In genomic region chr17:45345554-45346254, GRCh38 we compare ENCODE assay signal across 9 cellular contexts. TPM values are rescaled to one million over a fixed set of nuclear protein-coding genes. Genes with fewer than 3 reads are reported as not detected.
A peak's percentile ranks its signal among the peaks of the same experiment; 100 is the strongest.
DNase-seq lines count a peak whose midpoint lies in the region; ATAC-seq and TF ChIP-seq lines count a peak whose summit lies in the region.
"Had no signal": no experiment of that assay in that cellular context is flagged by ENCODE, and none has a peak within 500 bp of the region (broad histone marks: within the 10 kb centered on the region; RNA-seq: fewer than 3 reads in every experiment).

No MANE protein-coding gene starts in this region.

- peak; percentile 79 for ATAC-seq in Right ventricle myocardium inferior
- no peak for ATAC-seq in HG03196 (IDR thresholded peaks at IDR 0.05; ENCODE audit: unreplicated experiment)

- TF ChIP-seq CTCF in brain microvascular endothelial cell (IDR thresholded peaks at IDR 0.05; ENCODE audit: low read depth, low read length, missing control alignments) (no peak), vagina (IDR thresholded peaks at IDR 0.05) (no peak)

- no peak overlapping the region for H3K27ac ChIP-seq in brain microvascular endothelial cell
- H3K27ac ChIP-seq in mesodermal cell (ENCODE audit: low read depth, low read length, severe bottlenecking) = peak overlapping the region; percentile 29
- H3K27ac ChIP-seq in vagina = peak overlapping the region; percentile 60

- intact Hi-C loops in Right ventricle myocardium inferior (cut with DNase I) = no loop called here
- intact Hi-C loops in cardiac septum (cut with DNase I) = no loop called here
- intact Hi-C loops in vagina (cut with DNase I) = no loop called here

- H3K4me1 ChIP-seq in mesodermal cell (ENCODE audit: control insufficient read depth, insufficient read depth, low read length, poor library complexity, severe bottlenecking) = peaks cover 14% of the 10 kb centered on the region
- peaks cover 43% of the 10 kb centered on the region for H3K4me1 ChIP-seq in vagina

- WGBS in mesodermal cell (ENCODE audit: insufficient coverage in 2 of 2), 2 experiments = 71 to 76% methylated on average over 3 of the region's 3 CpGs

- no peaks in the 10 kb centered on the region for H3K9me3 ChIP-seq in mesodermal cell (ENCODE audit: control insufficient read depth, low read length)
- H3K9me3 ChIP-seq in vagina = no peaks in the 10 kb centered on the region

- DNase-seq in Right ventricle myocardium inferior (ENCODE audit: missing footprints) (no peak), cardiac septum (ENCODE audit: low spot score) (no peak), brain microvascular endothelial cell (peak; percentile 25), vagina (ENCODE audit: extremely low spot score in 2 of 2) (no peak), 8988T (no peak), LoVo (ENCODE audit: low spot score) (no peak)
- DNase-seq: NCI-H1105 treated with DMSO at 0.1 percent for 48 hours had no signal

- no peak for TF ChIP-seq POLR2A in vagina (IDR thresholded peaks at IDR 0.05)

- in situ Hi-C loops in brain microvascular endothelial cell (cut with HindIII; ENCODE audit: low pct_ligation_motif_present, low sequenced_read_pairs) = no loop called here

- H3K4me3 ChIP-seq in brain microvascular endothelial cell (ENCODE audit: low read depth, low read length) = no peak overlapping the region
- H3K4me3 ChIP-seq in mesodermal cell (ENCODE audit: extremely low read depth, insufficient read depth, low read length, poor library complexity, severe bottlenecking) = no peak overlapping the region
- peak overlapping the region in 1 of 2 donors; percentile 2 for H3K4me3 ChIP-seq in vagina

- no peaks in the 10 kb centered on the region for H3K36me3 ChIP-seq in brain microvascular endothelial cell (replicated peaks)
- H3K36me3 ChIP-seq in mesodermal cell (ENCODE audit: control insufficient read depth, insufficient read depth, low read length) = no peaks in the 10 kb centered on the region
- no peaks in the 10 kb centered on the region for H3K36me3 ChIP-seq in vagina

- no peaks in the 10 kb centered on the region for H3K27me3 ChIP-seq in brain microvascular endothelial cell (replicated peaks)
- no peaks in the 10 kb centered on the region for H3K27me3 ChIP-seq in vagina

RNA-seq across cellular contexts. Expression of gene MAP3K14, which starts 28.9 kb away (rescaled TPM):
- total RNA-seq in Right ventricle myocardium inferior = 14.4 TPM
- total RNA-seq in cardiac septum = 14.6 TPM
- 3.7 TPM for polyA plus RNA-seq in mesodermal cell (2013, experiment 1 of 2)
- 3.2 TPM for polyA plus RNA-seq in mesodermal cell (2013, experiment 2 of 2)
- total RNA-seq in vagina = 9.8 TPM
